Comparison of ENCODE assay signal across 14 cellular contexts in the genomic region with DNA sequence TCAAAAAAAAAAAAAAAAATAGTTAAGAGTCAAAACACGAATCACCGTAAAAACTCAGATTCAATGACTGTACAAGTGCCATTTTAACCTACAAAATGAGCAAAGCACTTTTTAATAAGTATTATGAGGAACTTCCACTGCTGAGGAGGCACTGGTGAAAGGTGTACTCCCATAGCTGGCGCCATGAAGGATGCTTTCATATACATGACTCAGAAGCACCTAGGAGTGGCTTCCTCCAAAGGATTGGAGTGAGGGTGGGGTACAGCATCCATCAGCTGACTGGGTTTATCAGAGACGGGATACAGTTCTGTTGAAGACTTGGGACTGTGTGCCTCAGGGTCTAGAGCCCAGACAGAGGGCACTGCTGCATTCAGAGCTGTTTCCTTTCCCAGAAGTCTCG.
"Had no signal": no experiment of that assay in that cellular context is flagged by ENCODE, and none has a peak within 500 bp of the region (broad histone marks: within the 10 kb centered on the region; RNA-seq: fewer than 3 reads in every experiment).

No MANE protein-coding gene starts in this region.

- H3K4me2 ChIP-seq: hepatocyte had no signal

- H3K9me3 ChIP-seq: upper lobe of right lung had no signal

- ATAC-seq: activated T-helper 17 cell treated with anti-CD3 and anti-CD28 coated beads, Interleukin-2, amount 50 U/mL, for 72 hours; left ventricle myocardium superior; natural killer cell; stimulated activated naive CD8-positive, alpha-beta T cell treated with anti-CD3 and anti-CD28 coated beads, Interleukin-15, amount 100 ng/mL, for 72 hours; upper lobe of right lung had no signal

- H3K4me3 ChIP-seq: dorsolateral prefrontal cortex, hepatocyte, upper lobe of right lung had no signal

- H3K27ac Mint-ChIP-seq: activated T-helper 17 cell treated with anti-CD3 and anti-CD28 coated beads, Interleukin-2, amount 50 U/mL, for 72 hours; natural killer cell had no signal

- H3K27ac ChIP-seq: dorsolateral prefrontal cortex, hepatocyte, upper lobe of right lung had no signal

- H3K4me1 Mint-ChIP-seq: activated T-helper 17 cell treated with anti-CD3 and anti-CD28 coated beads, Interleukin-2, amount 50 U/mL, for 72 hours; stimulated activated naive CD8-positive, alpha-beta T cell treated with anti-CD3 and anti-CD28 coated beads, Interleukin-15, amount 100 ng/mL, for 72 hours had no signal

- DNase-seq: activated CD4-positive, alpha-beta T cell treated with anti-CD3 and anti-CD28 coated beads for 1 hour; activated CD4-positive, alpha-beta T cell treated with anti-CD3 and anti-CD28 coated beads, Interleukin-2, amount 50 U/mL, for 4 hours; activated naive CD4-positive, alpha-beta T cell treated with Interleukin-2 at 50 U/mL for 16 hours; anterior cingulate cortex; dorsolateral prefrontal cortex; left ventricle myocardium superior; mesenchymal stem cell; natural killer cell; stimulated activated naive CD8-positive, alpha-beta T cell treated with anti-CD3 and anti-CD28 coated beads, Interleukin-15, amount 100 ng/mL, for 72 hours; T-helper 1 cell; T1000; upper lobe of right lung had no signal

- H3K9me3 Mint-ChIP-seq: activated T-helper 17 cell treated with anti-CD3 and anti-CD28 coated beads, Interleukin-2, amount 50 U/mL, for 72 hours; natural killer cell; stimulated activated naive CD8-positive, alpha-beta T cell treated with anti-CD3 and anti-CD28 coated beads, Interleukin-15, amount 100 ng/mL, for 72 hours had no signal

- H3K79me2 ChIP-seq: hepatocyte had no signal

- H3K36me3 Mint-ChIP-seq: natural killer cell had no signal

- H3K4me3 Mint-ChIP-seq: activated T-helper 17 cell treated with anti-CD3 and anti-CD28 coated beads, Interleukin-2, amount 50 U/mL, for 72 hours; natural killer cell; stimulated activated naive CD8-positive, alpha-beta T cell treated with anti-CD3 and anti-CD28 coated beads, Interleukin-15, amount 100 ng/mL, for 72 hours had no signal

- H3K36me3 ChIP-seq: upper lobe of right lung had no signal

- H3K4me1 ChIP-seq: upper lobe of right lung had no signal

- H3K27me3 ChIP-seq: dorsolateral prefrontal cortex, hepatocyte, upper lobe of right lung had no signal

- H2AFZ ChIP-seq: hepatocyte had no signal
